2 cellular contexts compared by ENCODE assay signal in the genomic region with DNA sequence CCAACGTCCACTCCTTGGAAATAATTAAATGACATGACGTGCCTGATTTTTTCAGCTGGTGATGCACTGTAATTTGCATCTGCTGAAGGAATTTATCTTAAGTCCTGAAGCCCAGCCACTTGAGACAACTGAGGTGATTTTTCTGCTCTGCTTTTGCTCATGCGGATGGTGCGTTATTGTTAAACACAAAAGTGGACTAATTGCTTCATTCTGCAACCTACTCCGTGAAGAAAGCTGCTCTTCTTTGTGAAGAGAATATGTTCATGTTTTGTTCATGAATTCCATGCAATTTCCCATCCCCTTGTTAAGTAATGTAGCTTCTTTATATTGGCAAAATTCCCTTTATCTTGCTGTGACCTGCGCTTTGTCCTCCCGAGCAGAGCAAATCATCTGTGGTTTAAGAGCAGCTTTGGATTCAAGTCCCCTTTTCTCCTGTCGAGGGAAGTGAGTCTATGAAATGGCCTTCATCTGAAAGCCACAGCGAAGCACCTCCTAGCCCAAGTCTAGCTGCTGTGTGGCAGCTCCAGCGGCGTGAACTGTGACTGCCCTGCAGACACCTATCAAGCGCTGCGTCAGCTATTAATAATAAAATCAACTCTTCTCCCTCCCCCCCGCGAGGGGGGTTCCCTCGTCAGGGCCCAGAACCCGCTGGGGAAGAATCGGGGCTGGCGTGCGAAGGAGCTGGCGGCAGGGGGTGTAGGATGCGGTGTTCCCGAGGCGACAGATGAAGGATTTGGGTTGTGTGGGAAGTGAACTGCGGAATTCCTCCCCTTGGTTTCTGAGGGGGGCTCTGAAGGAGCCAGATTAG.
TF ChIP-seq lines count a peak whose summit lies in the region.

No MANE protein-coding gene starts in this region.

TF ChIP-seq in HEK293, 187 proteins besides CTCF, POLR2A, EP300 and RAD21 (continued from another document):
- TF ChIP-seq, protein P1, sequence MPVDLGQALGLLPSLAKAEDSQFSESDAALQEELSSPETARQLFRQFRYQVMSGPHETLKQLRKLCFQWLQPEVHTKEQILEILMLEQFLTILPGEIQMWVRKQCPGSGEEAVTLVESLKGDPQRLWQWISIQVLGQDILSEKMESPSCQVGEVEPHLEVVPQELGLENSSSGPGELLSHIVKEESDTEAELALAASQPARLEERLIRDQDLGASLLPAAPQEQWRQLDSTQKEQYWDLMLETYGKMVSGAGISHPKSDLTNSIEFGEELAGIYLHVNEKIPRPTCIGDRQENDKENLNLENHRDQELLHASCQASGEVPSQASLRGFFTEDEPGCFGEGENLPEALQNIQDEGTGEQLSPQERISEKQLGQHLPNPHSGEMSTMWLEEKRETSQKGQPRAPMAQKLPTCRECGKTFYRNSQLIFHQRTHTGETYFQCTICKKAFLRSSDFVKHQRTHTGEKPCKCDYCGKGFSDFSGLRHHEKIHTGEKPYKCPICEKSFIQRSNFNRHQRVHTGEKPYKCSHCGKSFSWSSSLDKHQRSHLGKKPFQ (tag by site-specific recombination; IDR thresholded peaks at IDR 0.05) = no peak
- TF ChIP-seq MZF1 (tag by site-specific recombination; IDR thresholded peaks at IDR 0.05; ENCODE audit: borderline replicate concordance) = 0 out of 2 replicates have a peak, but pooled peaks have one; percentile 39
- TF ChIP-seq, protein P2, sequence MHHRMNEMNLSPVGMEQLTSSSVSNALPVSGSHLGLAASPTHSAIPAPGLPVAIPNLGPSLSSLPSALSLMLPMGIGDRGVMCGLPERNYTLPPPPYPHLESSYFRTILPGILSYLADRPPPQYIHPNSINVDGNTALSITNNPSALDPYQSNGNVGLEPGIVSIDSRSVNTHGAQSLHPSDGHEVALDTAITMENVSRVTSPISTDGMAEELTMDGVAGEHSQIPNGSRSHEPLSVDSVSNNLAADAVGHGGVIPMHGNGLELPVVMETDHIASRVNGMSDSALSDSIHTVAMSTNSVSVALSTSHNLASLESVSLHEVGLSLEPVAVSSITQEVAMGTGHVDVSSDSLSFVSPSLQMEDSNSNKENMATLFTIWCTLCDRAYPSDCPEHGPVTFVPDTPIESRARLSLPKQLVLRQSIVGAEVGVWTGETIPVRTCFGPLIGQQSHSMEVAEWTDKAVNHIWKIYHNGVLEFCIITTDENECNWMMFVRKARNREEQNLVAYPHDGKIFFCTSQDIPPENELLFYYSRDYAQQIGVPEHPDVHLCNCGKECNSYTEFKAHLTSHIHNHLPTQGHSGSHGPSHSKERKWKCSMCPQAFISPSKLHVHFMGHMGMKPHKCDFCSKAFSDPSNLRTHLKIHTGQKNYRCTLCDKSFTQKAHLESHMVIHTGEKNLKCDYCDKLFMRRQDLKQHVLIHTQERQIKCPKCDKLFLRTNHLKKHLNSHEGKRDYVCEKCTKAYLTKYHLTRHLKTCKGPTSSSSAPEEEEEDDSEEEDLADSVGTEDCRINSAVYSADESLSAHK (tag by site-specific recombination; IDR thresholded peaks at IDR 0.05) = 0 out of 2 replicates have a peak, but pooled peaks have one; percentile 3
- 0 out of 2 replicates have a peak, but pooled peaks have one; percentile 27 for TF ChIP-seq OVOL3 (tag by site-specific recombination; IDR thresholded peaks at IDR 0.05)
- 0 out of 2 replicates have a peak, but pooled peaks have one; percentile 55 for TF ChIP-seq ZNF843 (tag by site-specific recombination; IDR thresholded peaks at IDR 0.05)
- TF ChIP-seq ZNF112 (tag by site-specific recombination; IDR thresholded peaks at IDR 0.05) = no peak
- peak; percentile 46; the same call in 1 of the 2 replicates for TF ChIP-seq IKZF3 (tag by site-specific recombination; IDR thresholded peaks at IDR 0.05)
- TF ChIP-seq, protein P3, sequence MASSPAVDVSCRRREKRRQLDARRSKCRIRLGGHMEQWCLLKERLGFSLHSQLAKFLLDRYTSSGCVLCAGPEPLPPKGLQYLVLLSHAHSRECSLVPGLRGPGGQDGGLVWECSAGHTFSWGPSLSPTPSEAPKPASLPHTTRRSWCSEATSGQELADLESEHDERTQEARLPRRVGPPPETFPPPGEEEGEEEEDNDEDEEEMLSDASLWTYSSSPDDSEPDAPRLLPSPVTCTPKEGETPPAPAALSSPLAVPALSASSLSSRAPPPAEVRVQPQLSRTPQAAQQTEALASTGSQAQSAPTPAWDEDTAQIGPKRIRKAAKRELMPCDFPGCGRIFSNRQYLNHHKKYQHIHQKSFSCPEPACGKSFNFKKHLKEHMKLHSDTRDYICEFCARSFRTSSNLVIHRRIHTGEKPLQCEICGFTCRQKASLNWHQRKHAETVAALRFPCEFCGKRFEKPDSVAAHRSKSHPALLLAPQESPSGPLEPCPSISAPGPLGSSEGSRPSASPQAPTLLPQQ (tag by site-specific recombination; IDR thresholded peaks at IDR 0.05) = no peak
- TF ChIP-seq, protein P4, sequence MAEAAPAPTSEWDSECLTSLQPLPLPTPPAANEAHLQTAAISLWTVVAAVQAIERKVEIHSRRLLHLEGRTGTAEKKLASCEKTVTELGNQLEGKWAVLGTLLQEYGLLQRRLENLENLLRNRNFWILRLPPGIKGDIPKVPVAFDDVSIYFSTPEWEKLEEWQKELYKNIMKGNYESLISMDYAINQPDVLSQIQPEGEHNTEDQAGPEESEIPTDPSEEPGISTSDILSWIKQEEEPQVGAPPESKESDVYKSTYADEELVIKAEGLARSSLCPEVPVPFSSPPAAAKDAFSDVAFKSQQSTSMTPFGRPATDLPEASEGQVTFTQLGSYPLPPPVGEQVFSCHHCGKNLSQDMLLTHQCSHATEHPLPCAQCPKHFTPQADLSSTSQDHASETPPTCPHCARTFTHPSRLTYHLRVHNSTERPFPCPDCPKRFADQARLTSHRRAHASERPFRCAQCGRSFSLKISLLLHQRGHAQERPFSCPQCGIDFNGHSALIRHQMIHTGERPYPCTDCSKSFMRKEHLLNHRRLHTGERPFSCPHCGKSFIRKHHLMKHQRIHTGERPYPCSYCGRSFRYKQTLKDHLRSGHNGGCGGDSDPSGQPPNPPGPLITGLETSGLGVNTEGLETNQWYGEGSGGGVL (tag by site-specific recombination; IDR thresholded peaks at IDR 0.05) = peak; percentile 98
- peak; percentile 92 for TF ChIP-seq GLIS1 (tag by site-specific recombination; IDR thresholded peaks at IDR 0.05)
- TF ChIP-seq GFI1B (tag by site-specific recombination; IDR thresholded peaks at IDR 0.05) = 0 out of 2 replicates have a peak, but pooled peaks have one; percentile 36
- no peak for TF ChIP-seq ZNF37A (tag by site-specific recombination; IDR thresholded peaks at IDR 0.05)
- TF ChIP-seq, protein P5, sequence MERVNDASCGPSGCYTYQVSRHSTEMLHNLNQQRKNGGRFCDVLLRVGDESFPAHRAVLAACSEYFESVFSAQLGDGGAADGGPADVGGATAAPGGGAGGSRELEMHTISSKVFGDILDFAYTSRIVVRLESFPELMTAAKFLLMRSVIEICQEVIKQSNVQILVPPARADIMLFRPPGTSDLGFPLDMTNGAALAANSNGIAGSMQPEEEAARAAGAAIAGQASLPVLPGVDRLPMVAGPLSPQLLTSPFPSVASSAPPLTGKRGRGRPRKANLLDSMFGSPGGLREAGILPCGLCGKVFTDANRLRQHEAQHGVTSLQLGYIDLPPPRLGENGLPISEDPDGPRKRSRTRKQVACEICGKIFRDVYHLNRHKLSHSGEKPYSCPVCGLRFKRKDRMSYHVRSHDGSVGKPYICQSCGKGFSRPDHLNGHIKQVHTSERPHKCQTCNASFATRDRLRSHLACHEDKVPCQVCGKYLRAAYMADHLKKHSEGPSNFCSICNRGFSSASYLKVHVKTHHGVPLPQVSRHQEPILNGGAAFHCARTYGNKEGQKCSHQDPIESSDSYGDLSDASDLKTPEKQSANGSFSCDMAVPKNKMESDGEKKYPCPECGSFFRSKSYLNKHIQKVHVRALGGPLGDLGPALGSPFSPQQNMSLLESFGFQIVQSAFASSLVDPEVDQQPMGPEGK (tag by site-specific recombination; IDR thresholded peaks at IDR 0.05) = peak; percentile 83
- no peak for TF ChIP-seq ZNF133 (tag by site-specific recombination; IDR thresholded peaks at IDR 0.05)
- TF ChIP-seq ZNF157 (tag by site-specific recombination; IDR thresholded peaks at IDR 0.05) = no peak

TF ChIP-seq in endothelial cell of umbilical vein, 7 proteins besides CTCF, POLR2A, EP300 and RAD21 (continued from another document):
- TF ChIP-seq, protein P6, sequence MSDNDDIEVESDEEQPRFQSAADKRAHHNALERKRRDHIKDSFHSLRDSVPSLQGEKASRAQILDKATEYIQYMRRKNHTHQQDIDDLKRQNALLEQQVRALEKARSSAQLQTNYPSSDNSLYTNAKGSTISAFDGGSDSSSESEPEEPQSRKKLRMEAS (IDR thresholded peaks at IDR 0.05; ENCODE audit: insufficient read depth, insufficient read length) = no peak
- TF ChIP-seq FOS (IDR thresholded peaks at IDR 0.05; ENCODE audit: borderline replicate concordance, insufficient read depth, low read length) = no peak
TF ChIP-seq in endothelial cell of umbilical vein: peak in this region for 0.
